ENCODE assay signal across 16 cellular contexts in the genomic region with DNA sequence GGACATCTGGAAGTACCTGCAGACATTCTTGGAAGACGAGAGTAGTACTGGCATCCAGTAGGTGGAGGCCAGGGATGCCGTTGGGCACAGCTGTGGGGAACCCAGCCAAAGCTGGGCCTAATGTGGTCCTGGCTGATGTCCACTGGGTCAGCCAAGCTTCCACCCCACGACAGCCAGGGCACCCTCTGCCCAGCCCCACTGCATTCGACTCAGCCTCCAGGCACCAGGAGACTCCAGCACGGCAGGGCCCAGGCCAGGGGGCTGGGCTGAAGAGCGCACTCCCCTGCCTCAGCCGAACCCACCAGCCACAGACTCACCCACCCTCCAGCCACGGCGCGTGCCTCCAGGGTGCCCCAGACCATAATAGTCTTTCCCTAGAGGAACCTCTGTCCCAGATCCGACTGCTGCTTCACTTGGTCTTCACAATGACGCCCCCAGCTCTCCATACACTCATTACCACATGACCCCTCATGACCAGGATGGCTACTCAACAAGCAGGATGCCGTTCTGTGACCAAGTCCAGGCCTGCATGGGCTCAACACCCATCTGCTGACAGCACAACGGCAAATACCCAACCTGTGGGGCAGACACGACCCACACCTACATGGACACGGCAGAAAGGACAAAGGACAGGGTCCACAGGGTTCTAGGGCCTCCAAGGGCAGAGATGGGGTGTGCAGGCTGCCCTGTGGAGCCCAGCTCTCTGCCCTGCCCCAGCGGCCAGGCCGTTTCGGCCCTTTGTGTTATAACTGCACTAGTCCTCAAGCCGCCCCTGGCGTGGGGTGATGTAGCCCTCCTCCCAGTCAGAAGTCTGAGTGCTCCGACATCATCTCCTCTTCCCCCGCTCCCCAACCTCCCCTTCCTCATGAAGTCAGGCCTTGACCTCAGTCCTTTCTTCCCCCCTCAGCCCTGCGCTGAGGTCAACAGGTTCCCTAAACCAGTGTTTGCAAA. TPM values are rescaled to one million over a fixed set of nuclear protein-coding genes. Genes with fewer than 3 reads are reported as not detected.
DNase-seq lines count a peak whose midpoint lies in the region; ATAC-seq and TF ChIP-seq lines count a peak whose summit lies in the region.
"Had no signal": no experiment of that assay in that cellular context is flagged by ENCODE, and none has a peak within 500 bp of the region (broad histone marks: within the 10 kb centered on the region; RNA-seq: fewer than 3 reads in every experiment).

No MANE protein-coding gene starts in this region.

- peak overlapping the region; percentile 26 for H3K27ac Mint-ChIP-seq in activated naive CD8-positive, alpha-beta T cell treated with anti-CD3 and anti-CD28 coated beads, Interleukin-2, amount 50 U/mL, for 24 hours
- peak overlapping the region; percentile 52 for H3K27ac Mint-ChIP-seq in progenitor cell of endocrine pancreas
- H3K27ac Mint-ChIP-seq: T-cell had no signal

- no peaks in the 10 kb centered on the region for H3K9me3 ChIP-seq in gastrocnemius medialis

- no peaks in the 10 kb centered on the region for H3K9me3 Mint-ChIP-seq in activated naive CD8-positive, alpha-beta T cell treated with anti-CD3 and anti-CD28 coated beads, Interleukin-2, amount 50 U/mL, for 24 hours
- H3K9me3 Mint-ChIP-seq in progenitor cell of endocrine pancreas (ENCODE audit: low read depth) = no peaks in the 10 kb centered on the region
- H3K9me3 Mint-ChIP-seq: T-cell had no signal

- intact Hi-C loops in Right ventricle myocardium superior (cut with DNase I) (no loop called here), gastrocnemius medialis (cut with DNase I; ENCODE audit: low total_unique reads) (no loop called here)

- peaks cover 5 to 19% of the 10 kb centered on the region in 2 donors for H3K4me1 ChIP-seq in gastrocnemius medialis
- H3K4me1 ChIP-seq: parathyroid adenoma had no signal

- in situ Hi-C loops in GM13977 (cut with MboI; ENCODE audit: low pct_unique_long_range_greater_than_20kb, low sequenced_read_pairs, unreplicated experiment) = no loop called here
- in situ Hi-C loops in gastrocnemius medialis (cut with MboI; ENCODE audit: low sequenced_read_pairs in 4 of 4) = no loop called here

- H3K27ac ChIP-seq in gastrocnemius medialis = no peak overlapping the region
- H3K27ac ChIP-seq: KMS-11, parathyroid adenoma had no signal

- no peak for TF ChIP-seq POLR2A in gastrocnemius medialis (IDR thresholded peaks at IDR 0.05)

- H3K36me3 Mint-ChIP-seq in activated naive CD8-positive, alpha-beta T cell treated with anti-CD3 and anti-CD28 coated beads, Interleukin-2, amount 50 U/mL, for 24 hours (ENCODE audit: low read depth) = no peaks in the 10 kb centered on the region
- H3K36me3 Mint-ChIP-seq in progenitor cell of endocrine pancreas (ENCODE audit: insufficient read depth) = no peaks in the 10 kb centered on the region
- H3K36me3 Mint-ChIP-seq: T-cell had no signal

- DNase-seq in GM13977 (ENCODE audit: low spot score) (peak; percentile 22), Right ventricle myocardium superior (no peak), progenitor cell of endocrine pancreas (ENCODE audit: low spot score, unreplicated experiment) (no peak), gastrocnemius medialis (no peak), midbrain (lab: John Stamatoyannopoulos, UW) (no peak)
- DNase-seq in activated naive CD8-positive, alpha-beta T cell treated with anti-CD3 and anti-CD28 coated beads, Interleukin-2, amount 50 U/mL, for 24 hours = no peak
- DNase-seq in stimulated activated CD4-positive, alpha-beta T cell treated with anti-CD3 and anti-CD28 coated beads, Interleukin-4, amount 100 ng/mL, for 4 hours = no peak
- DNase-seq: activated CD4-positive, CD25-positive, alpha-beta regulatory T cell; EL; left cardiac atrium; NCI-H1417 treated with DMSO at 0.1 percent for 48 hours; NCI-H2171; T-cell had no signal

- peaks cover 32% of the 10 kb centered on the region for H3K4me1 Mint-ChIP-seq in activated naive CD8-positive, alpha-beta T cell treated with anti-CD3 and anti-CD28 coated beads, Interleukin-2, amount 50 U/mL, for 24 hours
- peaks cover 6% of the 10 kb centered on the region for H3K4me1 Mint-ChIP-seq in progenitor cell of endocrine pancreas (ENCODE audit: low read depth)

- H3K27me3 Mint-ChIP-seq in activated naive CD8-positive, alpha-beta T cell treated with anti-CD3 and anti-CD28 coated beads, Interleukin-2, amount 50 U/mL, for 24 hours = no peaks in the 10 kb centered on the region
- no peaks in the 10 kb centered on the region for H3K27me3 Mint-ChIP-seq in progenitor cell of endocrine pancreas
- H3K27me3 Mint-ChIP-seq: T-cell had no signal

- no peak overlapping the region for H3K4me3 Mint-ChIP-seq in activated naive CD8-positive, alpha-beta T cell treated with anti-CD3 and anti-CD28 coated beads, Interleukin-2, amount 50 U/mL, for 24 hours
- no peak overlapping the region for H3K4me3 Mint-ChIP-seq in progenitor cell of endocrine pancreas (ENCODE audit: low read depth)
- H3K4me3 Mint-ChIP-seq: T-cell had no signal

- H3K36me3 ChIP-seq in gastrocnemius medialis = no peaks in the 10 kb centered on the region

- TF ChIP-seq CTCF in GM13977 (IDR thresholded peaks at IDR 0.05; ENCODE audit: extremely low read depth, insufficient read depth, missing control alignments) (no peak), progenitor cell of endocrine pancreas (IDR thresholded peaks at IDR 0.05; ENCODE audit: unreplicated experiment) (no peak), gastrocnemius medialis (IDR thresholded peaks at IDR 0.05 in 4 of 5, conservative IDR thresholded peaks at IDR 0.05 in 1 of 5) (no peak)

- ATAC-seq in activated naive CD8-positive, alpha-beta T cell treated with anti-CD3 and anti-CD28 coated beads, Interleukin-2, amount 50 U/mL, for 24 hours = no peak
- ATAC-seq in Right ventricle myocardium superior (ENCODE audit: poor library complexity) (peak; percentile 54), gastrocnemius medialis (no peak), HG03095 (IDR thresholded peaks at IDR 0.05; ENCODE audit: unreplicated experiment) (no peak)
- ATAC-seq: T-cell had no signal

- no peaks in the 10 kb centered on the region for H3K27me3 ChIP-seq in gastrocnemius medialis

- no peak overlapping the region for H3K4me3 ChIP-seq in gastrocnemius medialis

RNA-seq across cellular contexts. Expression of gene ITPK1, which starts 22.8 kb away (rescaled TPM):
- total RNA-seq in Right ventricle myocardium superior (115 TPM), progenitor cell of endocrine pancreas (71.3 and 72.0 TPM in 2 replicates), gastrocnemius medialis (10 to 100 TPM; 49.7 to 80.1 (median 53.6) TPM)
